14 cellular contexts compared by ENCODE assay signal in genomic region chr14:38646391-38646790, GRCh38.
A peak's percentile ranks its signal among the peaks of the same experiment; 100 is the strongest.
DNase-seq lines count a peak whose midpoint lies in the region; ATAC-seq and TF ChIP-seq lines count a peak whose summit lies in the region.
"Had no signal": no experiment of that assay in that cellular context is flagged by ENCODE, and none has a peak within 500 bp of the region (broad histone marks: within the 10 kb centered on the region; RNA-seq: fewer than 3 reads in every experiment).

No MANE protein-coding gene starts in this region.

- H3K9me3 ChIP-seq in PC-3 (ENCODE audit: low read length), result no peaks in the 10 kb centered on the region

- H3K4me1 ChIP-seq in PC-3 (ENCODE audit: insufficient read depth, low read length), result no peaks in the 10 kb centered on the region

- intact Hi-C loops in PC-3 (cut with micrococcal nuclease), result no loop called here

- H2AFZ ChIP-seq in PC-3 (ENCODE audit: low read length), result no peak overlapping the region

- no peaks in the 10 kb centered on the region for H3K27me3 ChIP-seq in PC-3 (ENCODE audit: low read length)

- no peak for TF ChIP-seq CTCF in PC-3 (conservative IDR thresholded peaks at IDR 0.05; ENCODE audit: low read depth, low read length)

- no peaks in the 10 kb centered on the region for H3K36me3 ChIP-seq in PC-3 (ENCODE audit: low read depth, low read length)

- H3K4me3 ChIP-seq in PC-3 (ENCODE audit: low read length), result no peak overlapping the region

- CTCF ChIA-PET in PC-3 (lab: Charles Lee), result no interaction called here

- no peaks in the 10 kb centered on the region for H3K9me2 ChIP-seq in PC-3 (replicated peaks; ENCODE audit: low read length)

- peak; percentile 54 for DNase-seq in DMS53 (lab: John Stamatoyannopoulos, UW)
- DNase-seq in DMS53 treated with DMSO at 0.1 percent for 48 hours (lab: John Stamatoyannopoulos, UW; ENCODE audit: unreplicated experiment), result no peak
- peak; percentile 7 for DNase-seq in EL
- peak; percentile 22 for DNase-seq in PC-3
- peak; percentile 5 for DNase-seq in myocyte (ENCODE audit: low read depth)
- DNase-seq in NCI-H2196 treated with DMSO at 0.1 percent for 48 hours (lab: John Stamatoyannopoulos, UW; ENCODE audit: unreplicated experiment), result no peak
- DNase-seq in activated T-cell treated with anti-CD3 and anti-CD28 coated beads, Interleukin-2, amount 50 U/mL, for 1 hour, result no peak
- DNase-seq in SW 1271 (lab: John Stamatoyannopoulos, UW), result no peak
- DNase-seq: 8988T, DMS79, NCI-H2171, NCI-H526 treated with DMSO at 0.1 percent for 48 hours, SHP77 treated with DMSO at 0.1 percent for 48 hours had no signal

- no peaks in the 10 kb centered on the region for H3F3A ChIP-seq in PC-3 (ENCODE audit: low read length, unreplicated experiment)

- no peak for ATAC-seq in PC-3

- no TSS peak for BruUV-seq in PC-3 (replicated peaks; lab: Mats Ljungman, UMichigan)

- no peak overlapping the region for H3K4me2 ChIP-seq in PC-3 (ENCODE audit: low read length)

- no peak overlapping the region for H3K9ac ChIP-seq in PC-3 (ENCODE audit: low read length)

- H3K27ac ChIP-seq in PC-3 (ENCODE audit: low read length), result no peak overlapping the region
- H3K27ac ChIP-seq: C4-2B had no signal

- H4K20me1 ChIP-seq in PC-3 (ENCODE audit: low read length), result no peaks in the 10 kb centered on the region

- no peaks in the 10 kb centered on the region for H3K79me2 ChIP-seq in PC-3 (ENCODE audit: low read length)

- POLR2A ChIA-PET in PC-3 (lab: Charles Lee; ENCODE audit: unreplicated experiment), result no interaction called here

Comparison
In these comparisons a context has a peak if more than half of its experiments do, and no peak if none do; other contexts are left out.
1. DNase-seq: peak in DMS53 (single experiment), EL (single experiment), PC-3 (single experiment) and myocyte (single experiment); none in DMS53 treated with DMSO at 0.1 percent for 48 hours (single experiment), NCI-H2196 treated with DMSO at 0.1 percent for 48 hours (single experiment), activated T-cell treated with anti-CD3 and anti-CD28 coated beads, Interleukin-2, amount 50 U/mL, for 1 hour (single experiment) and SW 1271 (0 of 2).